27 cellular contexts compared by ENCODE assay signal in genomic region chr10:108404155-108404554, GRCh38.
"Had no signal": no experiment of that assay in that cellular context is flagged by ENCODE, and none has a peak within 500 bp of the region (broad histone marks: within the 10 kb centered on the region; RNA-seq: fewer than 3 reads in every experiment).

No MANE protein-coding gene starts in this region.

- H3K9me3 ChIP-seq: ascending aorta, breast epithelium, colonic mucosa, esophagus squamous epithelium had no signal

- H3K36me3 ChIP-seq: adrenal gland, ascending aorta, breast epithelium, cardiac muscle cell, colonic mucosa, esophagus squamous epithelium, WERI-Rb-1 had no signal

- H3K27ac ChIP-seq: adrenal gland, ascending aorta, breast epithelium, cardiac muscle cell, colonic mucosa, epithelial cell of prostate, esophagus squamous epithelium, WERI-Rb-1 had no signal

- H3K4me1 ChIP-seq: adrenal gland, ascending aorta, breast epithelium, colonic mucosa, esophagus squamous epithelium had no signal

- ATAC-seq: activated CD4-positive, CD25-positive, alpha-beta regulatory T cell treated with anti-CD3 and anti-CD28 coated beads, Interleukin-2, amount 50 U/mL, for 24 hours; activated CD8-positive, alpha-beta T cell treated with anti-CD3 and anti-CD28 coated beads for 36 hours; activated T-cell treated with anti-CD3 and anti-CD28 coated beads, Interleukin-2, amount 50 U/mL, for 4 hours; activated T-helper 17 cell treated with anti-CD3 and anti-CD28 coated beads, Interleukin-2, amount 50 U/mL, for 72 hours had no signal

- DNase-seq: activated B cell treated with CpG ODN at 0.5 μM for 24 hours; activated CD4-positive, alpha-beta T cell treated with anti-CD3 and anti-CD28 coated beads for 48 hours; activated CD4-positive, alpha-beta T cell treated with anti-CD3 and anti-CD28 coated beads, Interleukin-2, amount 50 U/mL, for 1 hour; activated CD4-positive, alpha-beta T cell treated with anti-CD3 and anti-CD28 coated beads, Interleukin-2, amount 50 U/mL, for 48 hours; activated CD8-positive, alpha-beta memory T cell treated with anti-CD3 and anti-CD28 coated beads for 24 hours; activated CD8-positive, alpha-beta T cell treated with anti-CD3 and anti-CD28 coated beads for 36 hours; activated effector memory CD4-positive, alpha-beta T cell treated with Interleukin-2 at 50 U/mL for 16 hours; activated gamma-delta T cell treated with Interleukin-2 at 50 U/mL for 16 hours; activated naive CD4-positive, alpha-beta T cell treated with anti-CD3 and anti-CD28 coated beads, Interleukin-2, amount 50 U/mL, for 16 hours; activated naive CD4-positive, alpha-beta T cell treated with Interleukin-2 at 50 U/mL for 16 hours; activated T-cell treated with anti-CD3 and anti-CD28 coated beads, Interleukin-2, amount 50 U/mL, for 4 hours; adrenal gland; central memory CD4-positive, alpha-beta T cell; cerebellar nuclear complex; colonic mucosa; effector CD8-positive, alpha-beta T cell; esophagus squamous epithelium; head of caudate nucleus; hippocampal formation; T1000; WERI-Rb-1 had no signal

- H3K27me3 ChIP-seq: adrenal gland, ascending aorta, breast epithelium, cardiac muscle cell, colonic mucosa, esophagus squamous epithelium had no signal

- H3K4me3 ChIP-seq: adrenal gland, ascending aorta, breast epithelium, cardiac muscle cell, colonic mucosa, esophagus squamous epithelium had no signal
